30 cellular contexts compared by ENCODE assay signal in the genomic region with DNA sequence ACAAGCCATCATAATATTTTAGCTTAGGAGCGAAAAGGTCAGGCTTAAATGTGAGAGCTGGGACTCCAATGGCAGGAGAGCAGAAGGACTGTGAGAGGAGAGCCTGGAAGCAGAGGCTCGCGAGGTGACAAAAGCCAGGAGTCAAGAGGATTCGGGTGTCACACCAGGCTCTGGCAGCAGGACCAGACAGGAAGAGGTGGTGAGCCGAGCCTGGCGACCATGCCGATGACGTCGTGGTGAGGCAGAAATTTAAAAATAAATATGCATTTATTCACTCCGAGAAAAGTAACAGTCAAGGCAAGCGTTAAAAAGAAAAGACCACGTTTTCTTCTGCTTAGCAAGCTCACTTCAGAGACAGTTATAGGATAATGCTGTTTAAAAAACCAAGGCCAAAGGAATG.
"Had no signal": no experiment of that assay in that cellular context is flagged by ENCODE, and none has a peak within 500 bp of the region (broad histone marks: within the 10 kb centered on the region; RNA-seq: fewer than 3 reads in every experiment).

No MANE protein-coding gene starts in this region.

- DNase-seq: activated CD4-positive, alpha-beta memory T cell treated with anti-CD3 and anti-CD28 coated beads, Interleukin-2, amount 10 ng/mL, durations not matched to agents 7 days and 5 days; activated CD4-positive, alpha-beta T cell treated with anti-CD3 and anti-CD28 coated beads for 1 hour; activated CD4-positive, alpha-beta T cell treated with anti-CD3 and anti-CD28 coated beads for 48 hours; activated CD4-positive, CD25-positive, alpha-beta regulatory T cell; activated CD8-positive, alpha-beta memory T cell treated with anti-CD3 and anti-CD28 coated beads for 24 hours; activated CD8-positive, alpha-beta memory T cell treated with anti-CD3 and anti-CD28 coated beads, Interleukin-2, amount 10 ng/mL, durations not matched to agents 7 days and 5 days; activated CD8-positive, alpha-beta memory T cell treated with anti-CD3 and anti-CD28 coated beads, Interleukin-2, amount 50 U/mL, for 48 hours; activated effector memory CD4-positive, alpha-beta T cell treated with anti-CD3 and anti-CD28 coated beads, Interleukin-2, amount 50 U/mL, for 16 hours; activated naive CD4-positive, alpha-beta T cell; activated naive CD4-positive, alpha-beta T cell treated with anti-CD3 and anti-CD28 coated beads, Interleukin-2, amount 50 U/mL, for 16 hours; activated naive CD8-positive, alpha-beta T cell treated with anti-CD3 and anti-CD28 coated beads for 36 hours; activated T-cell treated with anti-CD3 and anti-CD28 coated beads, Interleukin-2, amount 50 U/mL, for 48 hours; amygdala; caudate nucleus; cerebellar nuclear complex; NCI-H1105; NCI-H1417 treated with DMSO at 0.1 percent for 48 hours; NCI-H2029; NCI-H345; NCI-H524 treated with DMSO at 0.1 percent for 48 hours; NK-92 treated with Interleukin-12 subunit alpha and Interleukin-12 subunit beta, amount 100 ng/mL, for 24 hours; PC-3; SIG-M5; SW 1271; T-helper 1 cell; T-helper 2 cell; T-helper 9 cell; WERI-Rb-1 had no signal

- H3K36me3 ChIP-seq: WERI-Rb-1 had no signal

- H3K27ac ChIP-seq: RWPE1, WERI-Rb-1 had no signal

- ATAC-seq: activated CD8-positive, alpha-beta memory T cell treated with anti-CD3 and anti-CD28 coated beads, Interleukin-2, amount 10 ng/mL, durations not matched to agents 7 days and 5 days; PC-3; Right ventricle myocardium inferior had no signal
